Comparison of ENCODE assay signal across 21 cellular contexts in the genomic region with DNA sequence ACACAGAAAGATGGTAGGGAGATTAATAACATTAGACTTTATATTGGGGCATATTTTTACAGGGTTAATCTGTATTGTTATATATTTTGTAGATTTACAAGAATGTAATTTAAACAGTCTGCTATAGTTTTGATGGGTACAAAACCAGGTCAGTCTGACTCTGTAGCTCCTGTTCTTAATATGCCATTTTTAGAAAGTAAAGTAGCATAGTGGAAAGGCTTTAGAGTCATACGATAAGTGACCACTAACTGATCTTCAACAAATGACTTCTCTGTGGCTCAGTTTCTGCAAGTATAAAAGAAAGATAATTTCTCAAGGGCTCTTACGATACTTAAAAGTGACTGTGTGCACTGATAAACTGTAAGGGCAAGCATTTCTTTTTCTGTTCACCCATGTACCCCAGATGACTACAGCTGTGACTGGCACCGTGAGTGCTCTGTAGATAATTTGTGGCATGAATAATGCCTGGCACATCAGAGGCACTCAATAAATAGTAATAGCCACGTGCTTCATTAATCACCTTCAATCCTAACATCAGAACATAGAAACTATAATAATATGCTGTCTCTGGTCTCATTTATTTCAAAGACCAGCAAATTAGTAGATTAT.
DNase-seq lines count a peak whose midpoint lies in the region; ATAC-seq and TF ChIP-seq lines count a peak whose summit lies in the region.
"Had no signal": no experiment of that assay in that cellular context is flagged by ENCODE, and none has a peak within 500 bp of the region (broad histone marks: within the 10 kb centered on the region; RNA-seq: fewer than 3 reads in every experiment).

No MANE protein-coding gene starts in this region.

- no peak overlapping the region for H3K27ac ChIP-seq in right atrium auricular region
- H3K27ac ChIP-seq: C4-2B, ovary had no signal

- no peaks in the 10 kb centered on the region for H3K4me1 ChIP-seq in right atrium auricular region
- peaks cover 15% of the 10 kb centered on the region for H3K4me1 ChIP-seq in endocrine pancreas (ENCODE audit: control insufficient read depth, insufficient read depth, low read length)

- peaks cover 37% of the 10 kb centered on the region for H3K4me1 Mint-ChIP-seq in stimulated activated memory B cell treated with anti-CD40 and anti-IgM and Interleukin-4, amounts not matched to agents 10 μg/mL and 1 μg/mL and 100 μg/mL, for 72 hours

- peak; percentile 88 for ATAC-seq in Right ventricle myocardium superior (ENCODE audit: poor library complexity)
- ATAC-seq in stimulated activated memory B cell treated with anti-CD40 and anti-IgM and Interleukin-4, amounts not matched to agents 10 μg/mL and 1 μg/mL and 100 μg/mL, for 72 hours: no peak
- no peak for ATAC-seq in GM18909 (IDR thresholded peaks at IDR 0.05; ENCODE audit: poor library complexity, unreplicated experiment)
- no peak for ATAC-seq in HG02938 (IDR thresholded peaks at IDR 0.05; ENCODE audit: unreplicated experiment)

- H3K4me3 ChIP-seq in right atrium auricular region (no peak overlapping the region), endocrine pancreas (ENCODE audit: control insufficient read depth, insufficient read depth, low read length) (peak overlapping the region; percentile 51)
- H3K4me3 ChIP-seq: ovary had no signal

- peak overlapping the region; percentile 61 for H3K27ac Mint-ChIP-seq in stimulated activated memory B cell treated with anti-CD40 and anti-IgM and Interleukin-4, amounts not matched to agents 10 μg/mL and 1 μg/mL and 100 μg/mL, for 72 hours

- peaks cover 39% of the 10 kb centered on the region for H3K36me3 Mint-ChIP-seq in stimulated activated memory B cell treated with anti-CD40 and anti-IgM and Interleukin-4, amounts not matched to agents 10 μg/mL and 1 μg/mL and 100 μg/mL, for 72 hours

- H3K27me3 ChIP-seq in right atrium auricular region (no peaks in the 10 kb centered on the region), endocrine pancreas (ENCODE audit: control insufficient read depth, insufficient read depth, low read length) (no peaks in the 10 kb centered on the region)
- H3K27me3 ChIP-seq: ovary had no signal

- no peak overlapping the region for H3K4me3 Mint-ChIP-seq in stimulated activated memory B cell treated with anti-CD40 and anti-IgM and Interleukin-4, amounts not matched to agents 10 μg/mL and 1 μg/mL and 100 μg/mL, for 72 hours
- H3K4me3 Mint-ChIP-seq: activated CD4-positive, alpha-beta T cell treated with anti-CD3 and anti-CD28 coated beads, Interleukin-2, amount 10 ng/mL, durations not matched to agents 24 days and 14 days had no signal

- no peak overlapping the region for H3K9ac ChIP-seq in endocrine pancreas (ENCODE audit: control insufficient read depth, insufficient read depth, low read length)

- H3K36me3 ChIP-seq in right atrium auricular region: no peaks in the 10 kb centered on the region
- no peaks in the 10 kb centered on the region for H3K36me3 ChIP-seq in endocrine pancreas (ENCODE audit: control insufficient read depth, insufficient read depth, low read length)
- H3K36me3 ChIP-seq: ovary had no signal

- peaks cover 9% of the 10 kb centered on the region for H3K9me3 Mint-ChIP-seq in stimulated activated memory B cell treated with anti-CD40 and anti-IgM and Interleukin-4, amounts not matched to agents 10 μg/mL and 1 μg/mL and 100 μg/mL, for 72 hours
- H3K9me3 Mint-ChIP-seq: activated CD4-positive, alpha-beta T cell treated with anti-CD3 and anti-CD28 coated beads, Interleukin-2, amount 10 ng/mL, durations not matched to agents 24 days and 14 days; natural killer cell treated with Interleukin-12 subunit alpha and Interleukin-12 subunit beta and Interleukin-15 and Interleukin-18, amount 100 ng/mL, for 72 hours had no signal

- no peak for DNase-seq in Right ventricle myocardium superior
- DNase-seq in right atrium auricular region (ENCODE audit: low spot score): no peak
- peak; percentile 1 for DNase-seq in NCI-H69 (lab: John Stamatoyannopoulos, UW)
- DNase-seq in GF-D8 (lab: John Stamatoyannopoulos, UW): no peak
- DNase-seq: activated CD4-positive, alpha-beta T cell treated with anti-CD3 and anti-CD28 coated beads, Interleukin-2, amount 10 ng/mL, durations not matched to agents 24 days and 14 days; activated CD8-positive, alpha-beta memory T cell treated with anti-CD3 and anti-CD28 coated beads, Interleukin-2, amount 50 U/mL, for 48 hours; activated gamma-delta T cell treated with Interleukin-2 at 50 U/mL for 16 hours; amygdala; caudate nucleus; dermis blood vessel endothelial cell; NCI-H1436 treated with DMSO at 0.1 percent for 48 hours; NCI-H2171; NCI-H526 treated with DMSO at 0.1 percent for 48 hours; ovary; SHP77 had no signal

- TF ChIP-seq CTCF in right atrium auricular region (IDR thresholded peaks at IDR 0.05): no peak

- intact Hi-C loops in Right ventricle myocardium superior (cut with DNase I): no loop called here

- no peaks in the 10 kb centered on the region for H3K27me3 Mint-ChIP-seq in stimulated activated memory B cell treated with anti-CD40 and anti-IgM and Interleukin-4, amounts not matched to agents 10 μg/mL and 1 μg/mL and 100 μg/mL, for 72 hours
- H3K27me3 Mint-ChIP-seq: activated CD4-positive, alpha-beta T cell treated with anti-CD3 and anti-CD28 coated beads, Interleukin-2, amount 10 ng/mL, durations not matched to agents 24 days and 14 days; natural killer cell treated with Interleukin-12 subunit alpha and Interleukin-12 subunit beta and Interleukin-15 and Interleukin-18, amount 100 ng/mL, for 72 hours had no signal

- H3K9me3 ChIP-seq in right atrium auricular region (no peaks in the 10 kb centered on the region), endocrine pancreas (ENCODE audit: control insufficient read depth, low read length) (no peaks in the 10 kb centered on the region)
- H3K9me3 ChIP-seq: ovary had no signal
